1 cellular context compared by ENCODE assay signal in the genomic region with DNA sequence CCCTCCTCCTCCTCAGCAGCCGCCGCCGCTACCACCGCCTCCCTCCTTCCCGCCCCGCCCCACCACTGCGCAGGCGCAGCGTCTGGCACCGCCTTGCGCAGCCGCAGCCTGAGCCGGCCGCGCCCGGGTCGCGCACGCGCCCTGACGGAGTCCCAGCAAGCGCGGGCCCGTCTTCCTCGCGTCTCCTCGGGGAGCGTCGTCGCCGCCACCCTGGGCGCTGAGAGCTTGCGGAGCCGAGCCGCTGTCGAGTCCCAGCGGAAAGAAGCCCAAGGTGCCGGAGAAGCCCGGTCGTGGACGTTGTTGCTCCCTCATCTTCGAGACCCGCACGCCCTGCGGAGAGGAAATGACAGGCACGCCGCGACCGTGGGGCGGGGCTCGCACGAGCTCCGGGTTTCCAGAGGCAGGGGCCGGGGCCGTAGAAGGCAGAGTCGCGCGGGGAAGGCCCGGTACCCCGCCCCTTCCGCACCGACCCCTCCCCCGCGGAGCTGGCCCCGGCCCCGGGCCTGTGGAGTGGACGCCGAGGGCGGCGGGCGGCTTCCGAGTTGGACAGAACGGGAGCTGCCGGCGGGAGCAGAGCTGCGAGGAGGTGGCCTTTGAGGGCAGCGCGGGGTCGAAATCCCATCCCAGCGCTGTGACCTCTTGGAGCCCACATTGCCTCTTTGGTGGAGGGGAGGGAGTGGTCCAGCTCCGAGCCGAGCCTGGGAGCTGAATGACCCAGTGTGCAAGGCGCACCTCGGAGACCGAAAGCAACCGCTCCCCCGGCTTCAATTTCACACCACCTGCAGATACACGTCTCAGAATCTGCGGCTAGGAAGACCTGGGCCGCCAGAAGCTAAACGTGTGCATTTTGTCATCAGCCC.
TF ChIP-seq lines count a peak whose summit lies in the region.

No MANE protein-coding gene starts in this region.

TF ChIP-seq in HEK293, 187 proteins besides CTCF, POLR2A, EP300 and RAD21 (continued from another document and continues in another):
- TF ChIP-seq, protein P1, sequence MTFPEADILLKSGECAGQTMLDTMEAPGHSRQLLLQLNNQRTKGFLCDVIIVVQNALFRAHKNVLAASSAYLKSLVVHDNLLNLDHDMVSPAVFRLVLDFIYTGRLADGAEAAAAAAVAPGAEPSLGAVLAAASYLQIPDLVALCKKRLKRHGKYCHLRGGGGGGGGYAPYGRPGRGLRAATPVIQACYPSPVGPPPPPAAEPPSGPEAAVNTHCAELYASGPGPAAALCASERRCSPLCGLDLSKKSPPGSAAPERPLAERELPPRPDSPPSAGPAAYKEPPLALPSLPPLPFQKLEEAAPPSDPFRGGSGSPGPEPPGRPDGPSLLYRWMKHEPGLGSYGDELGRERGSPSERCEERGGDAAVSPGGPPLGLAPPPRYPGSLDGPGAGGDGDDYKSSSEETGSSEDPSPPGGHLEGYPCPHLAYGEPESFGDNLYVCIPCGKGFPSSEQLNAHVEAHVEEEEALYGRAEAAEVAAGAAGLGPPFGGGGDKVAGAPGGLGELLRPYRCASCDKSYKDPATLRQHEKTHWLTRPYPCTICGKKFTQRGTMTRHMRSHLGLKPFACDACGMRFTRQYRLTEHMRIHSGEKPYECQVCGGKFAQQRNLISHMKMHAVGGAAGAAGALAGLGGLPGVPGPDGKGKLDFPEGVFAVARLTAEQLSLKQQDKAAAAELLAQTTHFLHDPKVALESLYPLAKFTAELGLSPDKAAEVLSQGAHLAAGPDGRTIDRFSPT (tag by site-specific recombination; IDR thresholded peaks at IDR 0.05): no peak
- TF ChIP-seq ZNF324 (tag by site-specific recombination; IDR thresholded peaks at IDR 0.05): 0 out of 2 replicates have a peak, but pooled peaks have one; percentile 57
- TF ChIP-seq ZNF660 (tag by site-specific recombination; IDR thresholded peaks at IDR 0.05): no peak; the same call in 1 of the 2 replicates
- TF ChIP-seq ZNF830 (tag by site-specific recombination; IDR thresholded peaks at IDR 0.05; ENCODE audit: low read depth): no peak
- no peak for TF ChIP-seq TRIM28 (IDR thresholded peaks at IDR 0.05; ENCODE audit: borderline replicate concordance, low read length)
- TF ChIP-seq ZNF776 (tag by site-specific recombination; IDR thresholded peaks at IDR 0.05; ENCODE audit: borderline replicate concordance): no peak
- no peak for TF ChIP-seq YY2 (tag by site-specific recombination; IDR thresholded peaks at IDR 0.05)
- TF ChIP-seq ZFP37 (tag by site-specific recombination; IDR thresholded peaks at IDR 0.05): no peak
- no peak for TF ChIP-seq ZSCAN23 (tag by site-specific recombination; IDR thresholded peaks at IDR 0.05)
- no peak for TF ChIP-seq RBAK (tag by site-specific recombination; IDR thresholded peaks at IDR 0.05)
- no peak for TF ChIP-seq ZNF274 (IDR thresholded peaks at IDR 0.05; ENCODE audit: low read length)
- TF ChIP-seq ZNF274 (tag by site-specific recombination; IDR thresholded peaks at IDR 0.05; ENCODE audit: borderline replicate concordance): no peak
- TF ChIP-seq, protein P2, sequence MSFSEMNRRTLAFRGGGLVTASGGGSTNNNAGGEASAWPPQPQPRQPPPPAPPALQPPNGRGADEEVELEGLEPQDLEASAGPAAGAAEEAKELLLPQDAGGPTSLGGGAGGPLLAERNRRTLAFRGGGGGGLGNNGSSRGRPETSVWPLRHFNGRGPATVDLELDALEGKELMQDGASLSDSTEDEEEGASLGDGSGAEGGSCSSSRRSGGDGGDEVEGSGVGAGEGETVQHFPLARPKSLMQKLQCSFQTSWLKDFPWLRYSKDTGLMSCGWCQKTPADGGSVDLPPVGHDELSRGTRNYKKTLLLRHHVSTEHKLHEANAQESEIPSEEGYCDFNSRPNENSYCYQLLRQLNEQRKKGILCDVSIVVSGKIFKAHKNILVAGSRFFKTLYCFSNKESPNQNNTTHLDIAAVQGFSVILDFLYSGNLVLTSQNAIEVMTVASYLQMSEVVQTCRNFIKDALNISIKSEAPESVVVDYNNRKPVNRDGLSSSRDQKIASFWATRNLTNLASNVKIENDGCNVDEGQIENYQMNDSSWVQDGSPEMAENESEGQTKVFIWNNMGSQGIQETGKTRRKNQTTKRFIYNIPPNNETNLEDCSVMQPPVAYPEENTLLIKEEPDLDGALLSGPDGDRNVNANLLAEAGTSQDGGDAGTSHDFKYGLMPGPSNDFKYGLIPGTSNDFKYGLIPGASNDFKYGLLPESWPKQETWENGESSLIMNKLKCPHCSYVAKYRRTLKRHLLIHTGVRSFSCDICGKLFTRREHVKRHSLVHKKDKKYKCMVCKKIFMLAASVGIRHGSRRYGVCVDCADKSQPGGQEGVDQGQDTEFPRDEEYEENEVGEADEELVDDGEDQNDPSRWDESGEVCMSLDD (tag by site-specific recombination; IDR thresholded peaks at IDR 0.05): no peak
- TF ChIP-seq ZNF530 (tag by site-specific recombination; IDR thresholded peaks at IDR 0.05; ENCODE audit: low read depth): no peak
- no peak for TF ChIP-seq ZNF16 (tag by site-specific recombination; IDR thresholded peaks at IDR 0.05; ENCODE audit: low read depth)
- TF ChIP-seq OVOL3 (tag by site-specific recombination; IDR thresholded peaks at IDR 0.05): no peak; the same call in 1 of the 2 replicates
- TF ChIP-seq, protein P3, sequence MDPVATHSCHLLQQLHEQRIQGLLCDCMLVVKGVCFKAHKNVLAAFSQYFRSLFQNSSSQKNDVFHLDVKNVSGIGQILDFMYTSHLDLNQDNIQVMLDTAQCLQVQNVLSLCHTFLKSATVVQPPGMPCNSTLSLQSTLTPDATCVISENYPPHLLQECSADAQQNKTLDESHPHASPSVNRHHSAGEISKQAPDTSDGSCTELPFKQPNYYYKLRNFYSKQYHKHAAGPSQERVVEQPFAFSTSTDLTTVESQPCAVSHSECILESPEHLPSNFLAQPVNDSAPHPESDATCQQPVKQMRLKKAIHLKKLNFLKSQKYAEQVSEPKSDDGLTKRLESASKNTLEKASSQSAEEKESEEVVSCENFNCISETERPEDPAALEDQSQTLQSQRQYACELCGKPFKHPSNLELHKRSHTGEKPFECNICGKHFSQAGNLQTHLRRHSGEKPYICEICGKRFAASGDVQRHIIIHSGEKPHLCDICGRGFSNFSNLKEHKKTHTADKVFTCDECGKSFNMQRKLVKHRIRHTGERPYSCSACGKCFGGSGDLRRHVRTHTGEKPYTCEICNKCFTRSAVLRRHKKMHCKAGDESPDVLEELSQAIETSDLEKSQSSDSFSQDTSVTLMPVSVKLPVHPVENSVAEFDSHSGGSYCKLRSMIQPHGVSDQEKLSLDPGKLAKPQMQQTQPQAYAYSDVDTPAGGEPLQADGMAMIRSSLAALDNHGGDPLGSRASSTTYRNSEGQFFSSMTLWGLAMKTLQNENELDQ (tag by site-specific recombination; IDR thresholded peaks at IDR 0.05; ENCODE audit: low read depth): no peak
- no peak for TF ChIP-seq ZNF302 (tag by site-specific recombination; IDR thresholded peaks at IDR 0.05; ENCODE audit: low read depth)
- TF ChIP-seq ZNF843 (tag by site-specific recombination; IDR thresholded peaks at IDR 0.05): no peak
- TF ChIP-seq, protein P4, sequence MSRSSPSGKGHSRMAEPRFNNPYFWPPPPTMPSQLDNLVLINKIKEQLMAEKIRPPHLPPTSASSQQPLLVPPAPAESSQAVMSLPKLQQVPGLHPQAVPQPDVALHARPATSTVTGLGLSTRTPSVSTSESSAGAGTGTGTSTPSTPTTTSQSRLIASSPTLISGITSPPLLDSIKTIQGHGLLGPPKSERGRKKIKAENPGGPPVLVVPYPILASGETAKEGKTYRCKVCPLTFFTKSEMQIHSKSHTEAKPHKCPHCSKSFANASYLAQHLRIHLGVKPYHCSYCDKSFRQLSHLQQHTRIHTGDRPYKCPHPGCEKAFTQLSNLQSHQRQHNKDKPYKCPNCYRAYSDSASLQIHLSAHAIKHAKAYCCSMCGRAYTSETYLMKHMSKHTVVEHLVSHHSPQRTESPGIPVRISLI (tag by site-specific recombination; IDR thresholded peaks at IDR 0.05): no peak
- TF ChIP-seq ZNF629 (tag by site-specific recombination; IDR thresholded peaks at IDR 0.05): no peak; the same call in 1 of the 2 replicates
- TF ChIP-seq, protein P5, sequence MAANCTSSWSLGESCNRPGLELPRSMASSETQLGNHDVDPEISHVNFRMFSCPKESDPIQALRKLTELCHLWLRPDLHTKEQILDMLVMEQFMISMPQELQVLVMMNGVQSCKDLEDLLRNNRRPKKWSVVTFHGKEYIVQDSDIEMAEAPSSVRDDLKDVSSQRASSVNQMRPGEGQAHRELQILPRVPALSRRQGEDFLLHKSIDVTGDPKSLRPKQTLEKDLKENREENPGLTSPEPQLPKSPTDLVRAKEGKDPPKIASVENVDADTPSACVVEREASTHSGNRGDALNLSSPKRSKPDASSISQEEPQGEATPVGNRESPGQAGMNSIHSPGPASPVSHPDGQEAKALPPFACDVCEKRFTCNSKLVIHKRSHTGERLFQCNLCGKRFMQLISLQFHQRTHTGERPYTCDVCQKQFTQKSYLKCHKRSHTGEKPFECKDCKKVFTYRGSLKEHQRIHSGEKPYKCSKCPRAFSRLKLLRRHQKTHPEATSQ (tag by site-specific recombination; IDR thresholded peaks at IDR 0.05): 0 out of 2 replicates have a peak, but pooled peaks have one; percentile 39
- TF ChIP-seq ZNF2 (tag by site-specific recombination; IDR thresholded peaks at IDR 0.05): peak; percentile 48; the same call in 1 of the 2 replicates
- peak; percentile 70; the same call in 1 of the 2 replicates for TF ChIP-seq ZNF366 (tag by site-specific recombination; conservative IDR thresholded peaks at IDR 0.05)
- TF ChIP-seq, protein P6, sequence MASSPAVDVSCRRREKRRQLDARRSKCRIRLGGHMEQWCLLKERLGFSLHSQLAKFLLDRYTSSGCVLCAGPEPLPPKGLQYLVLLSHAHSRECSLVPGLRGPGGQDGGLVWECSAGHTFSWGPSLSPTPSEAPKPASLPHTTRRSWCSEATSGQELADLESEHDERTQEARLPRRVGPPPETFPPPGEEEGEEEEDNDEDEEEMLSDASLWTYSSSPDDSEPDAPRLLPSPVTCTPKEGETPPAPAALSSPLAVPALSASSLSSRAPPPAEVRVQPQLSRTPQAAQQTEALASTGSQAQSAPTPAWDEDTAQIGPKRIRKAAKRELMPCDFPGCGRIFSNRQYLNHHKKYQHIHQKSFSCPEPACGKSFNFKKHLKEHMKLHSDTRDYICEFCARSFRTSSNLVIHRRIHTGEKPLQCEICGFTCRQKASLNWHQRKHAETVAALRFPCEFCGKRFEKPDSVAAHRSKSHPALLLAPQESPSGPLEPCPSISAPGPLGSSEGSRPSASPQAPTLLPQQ (tag by site-specific recombination; IDR thresholded peaks at IDR 0.05): peak; percentile 85
- no peak for TF ChIP-seq ZNF37A (tag by site-specific recombination; IDR thresholded peaks at IDR 0.05)
- no peak for TF ChIP-seq ZNF658 (tag by site-specific recombination; IDR thresholded peaks at IDR 0.05)
- no peak for TF ChIP-seq TCF7L2 (IDR thresholded peaks at IDR 0.05; ENCODE audit: borderline replicate concordance, low read depth, low read length)
- no peak for TF ChIP-seq ZNF202 (tag by site-specific recombination; IDR thresholded peaks at IDR 0.05; ENCODE audit: borderline replicate concordance)
- TF ChIP-seq ZNF132 (tag by site-specific recombination; IDR thresholded peaks at IDR 0.05; ENCODE audit: borderline replicate concordance): no peak
- TF ChIP-seq, protein P7, sequence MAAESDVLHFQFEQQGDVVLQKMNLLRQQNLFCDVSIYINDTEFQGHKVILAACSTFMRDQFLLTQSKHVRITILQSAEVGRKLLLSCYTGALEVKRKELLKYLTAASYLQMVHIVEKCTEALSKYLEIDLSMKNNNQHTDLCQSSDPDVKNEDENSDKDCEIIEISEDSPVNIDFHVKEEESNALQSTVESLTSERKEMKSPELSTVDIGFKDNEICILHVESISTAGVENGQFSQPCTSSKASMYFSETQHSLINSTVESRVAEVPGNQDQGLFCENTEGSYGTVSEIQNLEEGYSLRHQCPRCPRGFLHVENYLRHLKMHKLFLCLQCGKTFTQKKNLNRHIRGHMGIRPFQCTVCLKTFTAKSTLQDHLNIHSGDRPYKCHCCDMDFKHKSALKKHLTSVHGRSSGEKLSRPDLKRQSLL (tag by site-specific recombination; IDR thresholded peaks at IDR 0.05): no peak
- TF ChIP-seq ZNF571 (tag by site-specific recombination; IDR thresholded peaks at IDR 0.05): no peak
- no peak for TF ChIP-seq ZNF433 (tag by site-specific recombination; IDR thresholded peaks at IDR 0.05; ENCODE audit: low read depth)
- TF ChIP-seq, protein P8, sequence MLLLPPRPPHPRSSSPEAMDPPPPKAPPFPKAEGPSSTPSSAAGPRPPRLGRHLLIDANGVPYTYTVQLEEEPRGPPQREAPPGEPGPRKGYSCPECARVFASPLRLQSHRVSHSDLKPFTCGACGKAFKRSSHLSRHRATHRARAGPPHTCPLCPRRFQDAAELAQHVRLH (tag by site-specific recombination; IDR thresholded peaks at IDR 0.05): 0 out of 2 replicates have a peak, but pooled peaks have one; percentile 30
- peak; percentile 86 for TF ChIP-seq GLIS2 (tag by site-specific recombination; IDR thresholded peaks at IDR 0.05)
- no peak for TF ChIP-seq ZNF747 (tag by site-specific recombination; IDR thresholded peaks at IDR 0.05)
- TF ChIP-seq ZNF292 (tag by site-specific recombination; IDR thresholded peaks at IDR 0.05; ENCODE audit: borderline replicate concordance, low read depth): no peak
- peak; percentile 45 for TF ChIP-seq ZIC2 (tag by site-specific recombination; IDR thresholded peaks at IDR 0.05)
- TF ChIP-seq BCL11B (tag by site-specific recombination; IDR thresholded peaks at IDR 0.05; ENCODE audit: low read depth): no peak
- TF ChIP-seq, protein P9, sequence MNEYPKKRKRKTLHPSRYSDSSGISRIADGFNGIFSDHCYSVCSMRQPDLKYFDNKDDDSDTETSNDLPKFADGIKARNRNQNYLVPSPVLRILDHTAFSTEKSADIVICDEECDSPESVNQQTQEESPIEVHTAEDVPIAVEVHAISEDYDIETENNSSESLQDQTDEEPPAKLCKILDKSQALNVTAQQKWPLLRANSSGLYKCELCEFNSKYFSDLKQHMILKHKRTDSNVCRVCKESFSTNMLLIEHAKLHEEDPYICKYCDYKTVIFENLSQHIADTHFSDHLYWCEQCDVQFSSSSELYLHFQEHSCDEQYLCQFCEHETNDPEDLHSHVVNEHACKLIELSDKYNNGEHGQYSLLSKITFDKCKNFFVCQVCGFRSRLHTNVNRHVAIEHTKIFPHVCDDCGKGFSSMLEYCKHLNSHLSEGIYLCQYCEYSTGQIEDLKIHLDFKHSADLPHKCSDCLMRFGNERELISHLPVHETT (tag by site-specific recombination; IDR thresholded peaks at IDR 0.05): no peak
- TF ChIP-seq, protein P10, sequence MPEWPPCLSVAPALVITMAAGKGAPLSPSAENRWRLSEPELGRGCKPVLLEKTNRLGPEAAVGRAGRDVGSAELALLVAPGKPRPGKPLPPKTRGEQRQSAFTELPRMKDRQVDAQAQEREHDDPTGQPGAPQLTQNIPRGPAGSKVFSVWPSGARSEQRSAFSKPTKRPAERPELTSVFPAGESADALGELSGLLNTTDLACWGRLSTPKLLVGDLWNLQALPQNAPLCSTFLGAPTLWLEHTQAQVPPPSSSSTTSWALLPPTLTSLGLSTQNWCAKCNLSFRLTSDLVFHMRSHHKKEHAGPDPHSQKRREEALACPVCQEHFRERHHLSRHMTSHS (tag by site-specific recombination; IDR thresholded peaks at IDR 0.05): no peak
- TF ChIP-seq KLF1 (tag by site-specific recombination; IDR thresholded peaks at IDR 0.05): peak; percentile 70
- TF ChIP-seq ZFHX2 (tag by site-specific recombination; conservative IDR thresholded peaks at IDR 0.05): no peak
- TF ChIP-seq ZNF600 (tag by site-specific recombination; IDR thresholded peaks at IDR 0.05): 0 out of 2 replicates have a peak, but pooled peaks have one; percentile 44
